In genomic region chr11:80371931-80372330, GRCh38 we compare ENCODE assay signal across 27 cellular contexts.
"Had no signal": no experiment of that assay in that cellular context is flagged by ENCODE, and none has a peak within 500 bp of the region (broad histone marks: within the 10 kb centered on the region; RNA-seq: fewer than 3 reads in every experiment).

No MANE protein-coding gene starts in this region.

- H3K27me3 ChIP-seq: body of pancreas, esophagus muscularis mucosa, foreskin keratinocyte, gastrocnemius medialis, heart right ventricle had no signal

- H3K27ac ChIP-seq: body of pancreas, esophagus muscularis mucosa, foreskin keratinocyte, gastrocnemius medialis, heart right ventricle, WERI-Rb-1 had no signal

- H3K4me1 ChIP-seq: body of pancreas, esophagus muscularis mucosa, foreskin keratinocyte, gastrocnemius medialis, heart right ventricle had no signal

- ATAC-seq: activated CD4-positive, CD25-positive, alpha-beta regulatory T cell treated with anti-CD3 and anti-CD28 coated beads, Interleukin-2, amount 50 U/mL, for 24 hours; activated CD8-positive, alpha-beta T cell treated with anti-CD3 and anti-CD28 coated beads for 36 hours; activated T-cell treated with anti-CD3 and anti-CD28 coated beads, Interleukin-2, amount 50 U/mL, for 4 hours; activated T-helper 17 cell treated with anti-CD3 and anti-CD28 coated beads, Interleukin-2, amount 50 U/mL, for 72 hours; body of pancreas; effector memory CD8-positive, alpha-beta T cell; foreskin keratinocyte; gastrocnemius medialis; heart right ventricle had no signal

- H3K36me3 ChIP-seq: esophagus muscularis mucosa, gastrocnemius medialis, heart right ventricle, WERI-Rb-1 had no signal

- DNase-seq: activated B cell treated with CpG ODN at 0.5 μM for 24 hours; activated CD4-positive, alpha-beta T cell treated with anti-CD3 and anti-CD28 coated beads for 48 hours; activated CD4-positive, alpha-beta T cell treated with anti-CD3 and anti-CD28 coated beads, Interleukin-2, amount 50 U/mL, for 1 hour; activated CD4-positive, alpha-beta T cell treated with anti-CD3 and anti-CD28 coated beads, Interleukin-2, amount 50 U/mL, for 48 hours; activated CD8-positive, alpha-beta memory T cell treated with anti-CD3 and anti-CD28 coated beads for 24 hours; activated CD8-positive, alpha-beta T cell treated with anti-CD3 and anti-CD28 coated beads for 36 hours; activated effector memory CD4-positive, alpha-beta T cell treated with Interleukin-2 at 50 U/mL for 16 hours; activated gamma-delta T cell treated with Interleukin-2 at 50 U/mL for 16 hours; activated naive CD4-positive, alpha-beta T cell treated with anti-CD3 and anti-CD28 coated beads, Interleukin-2, amount 50 U/mL, for 16 hours; activated naive CD4-positive, alpha-beta T cell treated with Interleukin-2 at 50 U/mL for 16 hours; activated T-cell treated with anti-CD3 and anti-CD28 coated beads, Interleukin-2, amount 50 U/mL, for 4 hours; aorta; body of pancreas; caudate nucleus; cortex of kidney; dermis blood vessel endothelial cell; effector CD4-positive, alpha-beta T cell; effector memory CD8-positive, alpha-beta T cell; erythroblast; foreskin keratinocyte; gastrocnemius medialis; heart right ventricle; T-helper 2 cell; WERI-Rb-1 had no signal

- H3K4me3 ChIP-seq: body of pancreas, esophagus muscularis mucosa, gastrocnemius medialis, heart right ventricle had no signal
